In genomic region chr14:95442633-95443021, GRCh38 we compare ENCODE assay signal across 1 cellular context.
TF ChIP-seq lines count a peak whose summit lies in the region.

No MANE protein-coding gene starts in this region.

TF ChIP-seq in SK-N-SH treated with all-trans-retinoic acid at 6 μM for 48 hours, 23 proteins besides CTCF, POLR2A, EP300 and RAD21 (continued from another document):
- no peak for TF ChIP-seq TSHZ2 (CRISPR knock-in tag; IDR thresholded peaks at IDR 0.05)
- no peak for TF ChIP-seq CSDC2 (CRISPR knock-in tag; IDR thresholded peaks at IDR 0.05)
- TF ChIP-seq ZFP3 (CRISPR knock-in tag; IDR thresholded peaks at IDR 0.05): no peak
- TF ChIP-seq RARB (CRISPR knock-in tag; IDR thresholded peaks at IDR 0.05): no peak
TF ChIP-seq in SK-N-SH treated with all-trans-retinoic acid at 6 μM for 48 hours: peak in this region for 0.
